Comparison of ENCODE assay signal across 8 cellular contexts in genomic region chr21:42107177-42107880, GRCh38. TPM values are rescaled to one million over a fixed set of nuclear protein-coding genes. Genes with fewer than 3 reads are reported as not detected.
DNase-seq lines count a peak whose midpoint lies in the region; ATAC-seq and TF ChIP-seq lines count a peak whose summit lies in the region.

No MANE protein-coding gene starts in this region.

- no peaks in the 10 kb centered on the region for H3K27me3 ChIP-seq in SK-N-SH (ENCODE audit: insufficient read depth)
- H3K27me3 ChIP-seq in lower lobe of right lung (ENCODE audit: low read depth) = peaks cover 9% of the 10 kb centered on the region

- TF ChIP-seq CTCF in SK-N-SH (IDR thresholded peaks at IDR 0.05) = no peak
- TF ChIP-seq CTCF in lower lobe of right lung (IDR thresholded peaks at IDR 0.05) = no peak
- no peak for TF ChIP-seq CTCF in type B pancreatic cell (conservative IDR thresholded peaks at IDR 0.05)

- no peak overlapping the region for H3K27ac ChIP-seq in SK-N-SH (ENCODE audit: low read depth in 2 of 2, low read length in 1 of 2)
- H3K27ac ChIP-seq in lower lobe of right lung = no peak overlapping the region

- no peak for TF ChIP-seq EP300 in SK-N-SH (IDR thresholded peaks at IDR 0.05; ENCODE audit: borderline replicate concordance in 1 of 2, low read depth in 1 of 2, low read length in 1 of 2)

- peak overlapping the region in 1 of 2 experiments; percentile 16; a peak in 1 of 4 replicates for H3K4me3 ChIP-seq in SK-N-SH (ENCODE audit: low read depth in 2 of 2, low read length in 1 of 2)
- H3K4me3 ChIP-seq in lower lobe of right lung = peak overlapping the region; percentile 35

- H3K4me3 Mint-ChIP-seq in type B pancreatic cell = no peak overlapping the region

- POLR2A ChIA-PET in SK-N-SH (lab: Yijun Ruan, JAX) = no interaction called here

- WGBS in SK-N-SH (ENCODE audit: low lambda C conversion rate) = 80% methylated on average over 15 of the region's 18 CpGs

- H4K20me1 ChIP-seq in SK-N-SH (ENCODE audit: insufficient read depth) = no peaks in the 10 kb centered on the region

- H3K27ac Mint-ChIP-seq in type B pancreatic cell = no peak overlapping the region

- ATAC-seq in GM21825 (IDR thresholded peaks at IDR 0.05; ENCODE audit: unreplicated experiment) (peak; percentile 9), lower lobe of right lung (peak in 1 of 2 donors; percentile 31), HG02840 (IDR thresholded peaks at IDR 0.05; ENCODE audit: low FRiP score, unreplicated experiment) (no peak)

- intact Hi-C loops in lower lobe of right lung (cut with DNase I) = no loop called here

- peaks cover 11% of the 10 kb centered on the region for H3K4me1 Mint-ChIP-seq in type B pancreatic cell (ENCODE audit: unreplicated experiment)

- CTCF ChIA-PET in SK-N-SH (lab: Yijun Ruan, JAX) = interaction anchor here (0.7 to 4.8 kb wide), 27 partner anchors 10 to 827 kb away, joined by 3 to 55 read pairs (median 4); no protein-coding TSS in a partner anchor

- no peak for TF ChIP-seq RAD21 in SK-N-SH (IDR thresholded peaks at IDR 0.05; ENCODE audit: low read length)

- no peaks in the 10 kb centered on the region for H3K79me2 ChIP-seq in SK-N-SH (ENCODE audit: insufficient read depth)

- no peak overlapping the region for H3K4me2 ChIP-seq in SK-N-SH

- no peaks in the 10 kb centered on the region for H3K9me3 Mint-ChIP-seq in type B pancreatic cell

- H3K36me3 Mint-ChIP-seq in type B pancreatic cell = no peaks in the 10 kb centered on the region

- H3K27me3 Mint-ChIP-seq in type B pancreatic cell = peaks cover 11% of the 10 kb centered on the region

- H3K9me2 ChIP-seq in SK-N-SH = no peaks in the 10 kb centered on the region

- H2AFZ ChIP-seq in SK-N-SH (ENCODE audit: low read depth) = no peak overlapping the region

- no peaks in the 10 kb centered on the region for H3K4me1 ChIP-seq in SK-N-SH (ENCODE audit: control insufficient read depth in 1 of 2, insufficient read depth in 2 of 2, low read depth in 1 of 2, low read length in 1 of 2)
- peaks cover 8% of the 10 kb centered on the region for H3K4me1 ChIP-seq in lower lobe of right lung

- DNase-seq in ELR (ENCODE audit: low read depth) (peak; percentile 17), SK-N-SH (peak; percentile 48), lower lobe of right lung (peak; percentile 37), cortex of kidney (lab: John Stamatoyannopoulos, UW) (no peak), type B pancreatic cell (ENCODE audit: extremely low spot score, unreplicated experiment) (no peak), NCI-H774 (lab: John Stamatoyannopoulos, UW) (no peak)

- H3F3A ChIP-seq in SK-N-SH (replicated peaks; ENCODE audit: insufficient read depth) = no peaks in the 10 kb centered on the region

- no peaks in the 10 kb centered on the region for H3K36me3 ChIP-seq in SK-N-SH (replicated peaks in 1 of 2; ENCODE audit: control insufficient read depth in 1 of 2, insufficient read depth in 2 of 2, low read length in 1 of 2)
- H3K36me3 ChIP-seq in lower lobe of right lung = no peaks in the 10 kb centered on the region

- no peaks in the 10 kb centered on the region for H3K9me3 ChIP-seq in SK-N-SH
- no peaks in the 10 kb centered on the region for H3K9me3 ChIP-seq in lower lobe of right lung

- H3K9ac ChIP-seq in SK-N-SH = no peak overlapping the region

TF ChIP-seq in SK-N-SH, 30 proteins besides CTCF, POLR2A, EP300 and RAD21:
- no peak for TF ChIP-seq TCF12 (IDR thresholded peaks at IDR 0.05)
- no peak for TF ChIP-seq SMC3 (IDR thresholded peaks at IDR 0.05; ENCODE audit: low read depth, low read length)
- TF ChIP-seq NFIC (IDR thresholded peaks at IDR 0.05; ENCODE audit: borderline replicate concordance) = no peak
- TF ChIP-seq, protein P1, sequence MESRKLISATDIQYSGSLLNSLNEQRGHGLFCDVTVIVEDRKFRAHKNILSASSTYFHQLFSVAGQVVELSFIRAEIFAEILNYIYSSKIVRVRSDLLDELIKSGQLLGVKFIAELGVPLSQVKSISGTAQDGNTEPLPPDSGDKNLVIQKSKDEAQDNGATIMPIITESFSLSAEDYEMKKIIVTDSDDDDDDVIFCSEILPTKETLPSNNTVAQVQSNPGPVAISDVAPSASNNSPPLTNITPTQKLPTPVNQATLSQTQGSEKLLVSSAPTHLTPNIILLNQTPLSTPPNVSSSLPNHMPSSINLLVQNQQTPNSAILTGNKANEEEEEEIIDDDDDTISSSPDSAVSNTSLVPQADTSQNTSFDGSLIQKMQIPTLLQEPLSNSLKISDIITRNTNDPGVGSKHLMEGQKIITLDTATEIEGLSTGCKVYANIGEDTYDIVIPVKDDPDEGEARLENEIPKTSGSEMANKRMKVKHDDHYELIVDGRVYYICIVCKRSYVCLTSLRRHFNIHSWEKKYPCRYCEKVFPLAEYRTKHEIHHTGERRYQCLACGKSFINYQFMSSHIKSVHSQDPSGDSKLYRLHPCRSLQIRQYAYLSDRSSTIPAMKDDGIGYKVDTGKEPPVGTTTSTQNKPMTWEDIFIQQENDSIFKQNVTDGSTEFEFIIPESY (IDR thresholded peaks at IDR 0.05; ENCODE audit: borderline replicate concordance, low read depth) = no peak
- no peak for TF ChIP-seq FOSL2 (IDR thresholded peaks at IDR 0.05; ENCODE audit: borderline replicate concordance, low read depth)
- TF ChIP-seq SIN3A (IDR thresholded peaks at IDR 0.05; ENCODE audit: borderline replicate concordance, low read depth, low read length) = no peak
- no peak for TF ChIP-seq RXRA (IDR thresholded peaks at IDR 0.05; ENCODE audit: borderline replicate concordance, low read depth)
- no peak for TF ChIP-seq FOXJ3 (CRISPR knock-in tag; IDR thresholded peaks at IDR 0.05)
- TF ChIP-seq ELF1 (IDR thresholded peaks at IDR 0.05) = no peak
- no peak for TF ChIP-seq EZH2phosphoT487 (IDR thresholded peaks at IDR 0.05; ENCODE audit: borderline replicate concordance, low read depth)
- TF ChIP-seq NRF1 (IDR thresholded peaks at IDR 0.05; ENCODE audit: low read depth, low read length) = no peak
- TF ChIP-seq MXI1 (IDR thresholded peaks at IDR 0.05; ENCODE audit: low read depth, low read length) = no peak
- no peak for TF ChIP-seq TEAD4 (IDR thresholded peaks at IDR 0.05; ENCODE audit: borderline replicate concordance, insufficient read depth)
- no peak for TF ChIP-seq CHD2 (IDR thresholded peaks at IDR 0.05; ENCODE audit: low read length, partially characterized antibody)
- no peak for TF ChIP-seq MAX (IDR thresholded peaks at IDR 0.05; ENCODE audit: low read depth)
- TF ChIP-seq MEF2A (IDR thresholded peaks at IDR 0.05; ENCODE audit: borderline replicate concordance, low read depth) = no peak
- TF ChIP-seq YY1 (IDR thresholded peaks at IDR 0.05; ENCODE audit: low read depth) = no peak
TF ChIP-seq in SK-N-SH: peak in this region for 0.

RNA-seq across cellular contexts. Expression of gene UMODL1, which starts 36.2 kb away (rescaled TPM):
- polyA plus RNA-seq in SK-N-SH (2012; rRNA removed) = not detected in 2 replicates
- polyA plus RNA-seq in SK-N-SH (2012; cell fraction: cytosol; rRNA removed) = not detected in 2 replicates
- not detected in 2 replicates for polyA plus RNA-seq in SK-N-SH (2012; cell fraction: nucleus; rRNA removed)
- 0.50 TPM for total RNA-seq in lower lobe of right lung
- 0.36 and 1.0 TPM in 2 replicates for total RNA-seq in type B pancreatic cell (ENCODE audit: low replicate concordance)

Comparison
In these comparisons a context has a peak if more than half of its experiments do, and no peak if none do; other contexts are left out.
1. DNase-seq: peak in ELR (single experiment), SK-N-SH (single experiment) and lower lobe of right lung (single experiment); none in cortex of kidney (single experiment), type B pancreatic cell (single experiment) and NCI-H774 (single experiment).